In the genomic region with DNA sequence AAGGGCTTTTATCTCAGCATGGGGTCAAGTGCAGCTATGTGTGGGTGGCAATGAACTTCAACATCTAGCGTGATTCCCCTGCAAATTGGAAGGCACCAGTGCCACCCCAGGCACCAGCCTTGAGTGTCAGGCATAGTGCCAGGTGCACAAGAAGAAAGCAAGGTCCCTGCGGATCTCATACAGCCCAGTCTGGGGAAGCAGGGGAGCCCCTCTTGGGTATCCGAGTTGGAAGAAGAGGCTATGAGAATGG, we compare ENCODE assay signal across 8 cellular contexts.
A peak's percentile ranks its signal among the peaks of the same experiment; 100 is the strongest.
DNase-seq lines count a peak whose midpoint lies in the region; ATAC-seq lines count a peak whose summit lies in the region.

No MANE protein-coding gene starts in this region.

- H3K27ac Mint-ChIP-seq in T-helper 1 cell treated with Interleukin-12 subunit alpha and Interleukin-12 subunit beta and Interleukin-4 antibody, amounts not matched to agents 30 μg/mL and 1 μg/mL, for 36 hours: peak overlapping the region; percentile 91
- H3K27ac Mint-ChIP-seq in activated naive CD8-positive, alpha-beta T cell treated with anti-CD3 and anti-CD28 coated beads, Interleukin-2, amount 10 ng/mL, durations not matched to agents 7 days and 5 days: peak overlapping the region; percentile 96

- no peak for DNase-seq in T-helper 1 cell
- no peak for DNase-seq in activated naive CD8-positive, alpha-beta T cell treated with anti-CD3 and anti-CD28 coated beads, Interleukin-2, amount 10 ng/mL, durations not matched to agents 7 days and 5 days
- DNase-seq in substantia nigra (lab: John Stamatoyannopoulos, UW): peak in 1 of 49 donors; percentile 84
- DNase-seq in superior temporal gyrus (ENCODE audit: extremely low spot score): no peak
- no peak for DNase-seq in NCI-H526 treated with DMSO at 0.1 percent for 48 hours (lab: John Stamatoyannopoulos, UW)

- H3K27me3 ChIP-seq in layer of hippocampus (ENCODE audit: control insufficient read depth, insufficient read depth, low read length): no peaks in the 10 kb centered on the region

- H3K36me3 Mint-ChIP-seq in T-helper 1 cell treated with Interleukin-12 subunit alpha and Interleukin-12 subunit beta and Interleukin-4 antibody, amounts not matched to agents 30 μg/mL and 1 μg/mL, for 36 hours (ENCODE audit: low read depth): no peaks in the 10 kb centered on the region
- H3K36me3 Mint-ChIP-seq in activated naive CD8-positive, alpha-beta T cell treated with anti-CD3 and anti-CD28 coated beads, Interleukin-2, amount 10 ng/mL, durations not matched to agents 7 days and 5 days: peaks cover 2% of the 10 kb centered on the region

- POLR2A ChIA-PET in activated naive CD8-positive, alpha-beta T cell treated with anti-CD3 and anti-CD28 coated beads, Interleukin-2, amount 10 ng/mL, durations not matched to agents 7 days and 5 days (lab: Charles Lee): interaction anchor here (0.6 to 1.4 kb wide), 7 partner anchors 26 to 260 kb away, joined by 3 to 12 read pairs (median 3); no protein-coding TSS in a partner anchor

- peak overlapping the region; percentile 84 for H3K4me3 Mint-ChIP-seq in T-helper 1 cell treated with Interleukin-12 subunit alpha and Interleukin-12 subunit beta and Interleukin-4 antibody, amounts not matched to agents 30 μg/mL and 1 μg/mL, for 36 hours
- peak overlapping the region; percentile 88 for H3K4me3 Mint-ChIP-seq in activated naive CD8-positive, alpha-beta T cell treated with anti-CD3 and anti-CD28 coated beads, Interleukin-2, amount 10 ng/mL, durations not matched to agents 7 days and 5 days

- peaks cover 8% of the 10 kb centered on the region for H3K9me3 Mint-ChIP-seq in T-helper 1 cell treated with Interleukin-12 subunit alpha and Interleukin-12 subunit beta and Interleukin-4 antibody, amounts not matched to agents 30 μg/mL and 1 μg/mL, for 36 hours
- peaks cover 2% of the 10 kb centered on the region for H3K9me3 Mint-ChIP-seq in activated naive CD8-positive, alpha-beta T cell treated with anti-CD3 and anti-CD28 coated beads, Interleukin-2, amount 10 ng/mL, durations not matched to agents 7 days and 5 days

- no peak for ATAC-seq in activated naive CD8-positive, alpha-beta T cell treated with anti-CD3 and anti-CD28 coated beads, Interleukin-2, amount 10 ng/mL, durations not matched to agents 7 days and 5 days (ENCODE audit: low read depth)
- no peak for ATAC-seq in GM18511 (IDR thresholded peaks at IDR 0.05; ENCODE audit: unreplicated experiment)

- H3K27ac ChIP-seq in layer of hippocampus (ENCODE audit: low read depth, low read length): peak overlapping the region; percentile 97
- peak overlapping the region; percentile 96 for H3K27ac ChIP-seq in substantia nigra (ENCODE audit: low read depth, low read length, poor library complexity, severe bottlenecking)

- H3K4me1 Mint-ChIP-seq in T-helper 1 cell treated with Interleukin-12 subunit alpha and Interleukin-12 subunit beta and Interleukin-4 antibody, amounts not matched to agents 30 μg/mL and 1 μg/mL, for 36 hours (ENCODE audit: low read depth): peaks cover 13% of the 10 kb centered on the region
- peaks cover 15% of the 10 kb centered on the region for H3K4me1 Mint-ChIP-seq in activated naive CD8-positive, alpha-beta T cell treated with anti-CD3 and anti-CD28 coated beads, Interleukin-2, amount 10 ng/mL, durations not matched to agents 7 days and 5 days

- peaks cover 25% of the 10 kb centered on the region for H3K27me3 Mint-ChIP-seq in T-helper 1 cell treated with Interleukin-12 subunit alpha and Interleukin-12 subunit beta and Interleukin-4 antibody, amounts not matched to agents 30 μg/mL and 1 μg/mL, for 36 hours (ENCODE audit: low read depth)
- peaks cover 22% of the 10 kb centered on the region for H3K27me3 Mint-ChIP-seq in activated naive CD8-positive, alpha-beta T cell treated with anti-CD3 and anti-CD28 coated beads, Interleukin-2, amount 10 ng/mL, durations not matched to agents 7 days and 5 days
